16 cellular contexts compared by ENCODE assay signal in the genomic region with DNA sequence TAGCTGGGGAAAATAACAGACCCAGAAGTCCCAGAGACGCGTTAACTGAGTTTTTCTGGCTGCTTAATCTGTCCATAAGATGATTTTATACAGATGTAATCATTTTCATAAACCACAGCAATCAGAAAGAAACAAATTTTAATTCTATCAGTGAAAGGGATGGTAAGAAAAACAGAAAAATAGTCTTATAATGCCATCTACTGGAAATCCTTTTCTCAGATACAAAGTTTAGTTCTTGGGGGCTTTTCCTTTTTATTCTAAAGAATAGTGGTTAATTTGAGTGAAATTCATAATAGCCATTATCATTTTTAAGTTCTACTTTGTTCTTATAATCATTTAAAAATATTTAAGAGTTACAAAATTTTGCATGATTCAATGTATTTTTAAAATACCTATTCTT.
"Had no signal": no experiment of that assay in that cellular context is flagged by ENCODE, and none has a peak within 500 bp of the region (broad histone marks: within the 10 kb centered on the region; RNA-seq: fewer than 3 reads in every experiment).

No MANE protein-coding gene starts in this region.

- H3K9me3 Mint-ChIP-seq: activated naive CD4-positive, alpha-beta T cell treated with anti-CD3 and anti-CD28 coated beads, Interleukin-2, amount 10 ng/mL, durations not matched to agents 7 days and 5 days; activated T-helper 2 cell treated with anti-CD3 and anti-CD28 coated beads, Interferon-gamma antibody, Interleukin-2, Interleukin-4, amounts not matched to agents 10 μg/mL and 5 μg/mL and 100 μg/mL, durations not matched to agents 14 hours and 24 hours and 36 hours; dendritic cell treated with granulocyte-macrophage colony-stimulating factor and Interleukin-4, amounts not matched to agents 40 ng/mL and 50 ng/mL, for 4 days; naive thymus-derived CD8-positive, alpha-beta T cell; stimulated activated naive CD8-positive, alpha-beta T cell treated with anti-CD3 and anti-CD28 coated beads, Interleukin-15, Interleukin-2, amounts not matched to agents 100 ng/mL and 50 ng/mL, for 24 hours had no signal

- H3K4me3 Mint-ChIP-seq: activated naive CD4-positive, alpha-beta T cell treated with anti-CD3 and anti-CD28 coated beads, Interleukin-2, amount 10 ng/mL, durations not matched to agents 7 days and 5 days; dendritic cell treated with granulocyte-macrophage colony-stimulating factor and Interleukin-4, amounts not matched to agents 40 ng/mL and 50 ng/mL, for 4 days; naive thymus-derived CD8-positive, alpha-beta T cell; stimulated activated naive CD8-positive, alpha-beta T cell treated with anti-CD3 and anti-CD28 coated beads, Interleukin-15, Interleukin-2, amounts not matched to agents 100 ng/mL and 50 ng/mL, for 24 hours; T-helper 17 cell had no signal

- H3K27ac ChIP-seq: adrenal gland, psoas muscle, sigmoid colon, upper lobe of right lung had no signal

- H3K27me3 ChIP-seq: adrenal gland, sigmoid colon, upper lobe of right lung had no signal

- DNase-seq: activated CD4-positive, CD25-positive, alpha-beta regulatory T cell; activated naive CD4-positive, alpha-beta T cell treated with anti-CD3 and anti-CD28 coated beads, Interleukin-2, amount 10 ng/mL, durations not matched to agents 7 days and 5 days; adrenal gland; central memory CD4-positive, alpha-beta T cell; glutamatergic neuron; naive thymus-derived CD8-positive, alpha-beta T cell; nucleus accumbens; psoas muscle; sigmoid colon; stimulated activated CD8-positive, alpha-beta memory T cell treated with anti-CD3 and anti-CD28 coated beads, Interleukin-4, amount 100 ng/mL, for 48 hours; T-helper 17 cell; upper lobe of right lung had no signal

- H3K9me3 ChIP-seq: adrenal gland, psoas muscle, sigmoid colon, upper lobe of right lung had no signal

- H3K27ac Mint-ChIP-seq: activated naive CD4-positive, alpha-beta T cell treated with anti-CD3 and anti-CD28 coated beads, Interleukin-2, amount 10 ng/mL, durations not matched to agents 7 days and 5 days; activated T-helper 2 cell treated with anti-CD3 and anti-CD28 coated beads, Interferon-gamma antibody, Interleukin-2, Interleukin-4, amounts not matched to agents 10 μg/mL and 5 μg/mL and 100 μg/mL, durations not matched to agents 14 hours and 24 hours and 36 hours; dendritic cell treated with granulocyte-macrophage colony-stimulating factor and Interleukin-4, amounts not matched to agents 40 ng/mL and 50 ng/mL, for 4 days; stimulated activated naive CD8-positive, alpha-beta T cell treated with anti-CD3 and anti-CD28 coated beads, Interleukin-15, Interleukin-2, amounts not matched to agents 100 ng/mL and 50 ng/mL, for 24 hours; T-helper 17 cell had no signal

- ATAC-seq: esophagus mucosa; naive thymus-derived CD8-positive, alpha-beta T cell; psoas muscle; T-helper 17 cell; upper lobe of right lung had no signal

- H3K27me3 Mint-ChIP-seq: activated naive CD4-positive, alpha-beta T cell treated with anti-CD3 and anti-CD28 coated beads, Interleukin-2, amount 10 ng/mL, durations not matched to agents 7 days and 5 days; dendritic cell treated with granulocyte-macrophage colony-stimulating factor and Interleukin-4, amounts not matched to agents 40 ng/mL and 50 ng/mL, for 4 days; naive thymus-derived CD8-positive, alpha-beta T cell; stimulated activated naive CD8-positive, alpha-beta T cell treated with anti-CD3 and anti-CD28 coated beads, Interleukin-15, Interleukin-2, amounts not matched to agents 100 ng/mL and 50 ng/mL, for 24 hours; T-helper 17 cell had no signal

- H3K4me3 ChIP-seq: adrenal gland, psoas muscle, sigmoid colon, upper lobe of right lung had no signal

- H3K4me1 ChIP-seq: upper lobe of right lung had no signal

- H3K4me1 Mint-ChIP-seq: activated naive CD4-positive, alpha-beta T cell treated with anti-CD3 and anti-CD28 coated beads, Interleukin-2, amount 10 ng/mL, durations not matched to agents 7 days and 5 days; T-helper 17 cell had no signal
